Comparison of ENCODE assay signal across 15 cellular contexts in the genomic region with DNA sequence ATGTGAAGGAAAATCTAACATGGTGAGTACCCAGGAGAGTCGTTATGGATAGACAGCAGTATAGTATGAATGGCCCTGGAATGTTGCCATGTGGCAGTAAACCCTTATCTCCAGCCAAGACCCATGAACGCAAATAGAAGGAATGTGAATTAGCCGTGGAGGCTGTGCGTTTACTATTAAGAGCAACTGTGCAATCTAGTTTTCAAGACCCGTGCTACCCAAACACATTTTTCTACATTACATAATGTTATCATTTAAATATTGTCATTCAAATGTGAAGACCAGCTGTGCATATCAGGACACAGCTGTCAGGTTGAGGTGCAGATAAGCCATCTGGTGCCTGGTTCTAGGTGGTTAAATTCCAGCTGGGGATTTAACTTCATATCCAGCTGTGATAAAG. TPM values are rescaled to one million over a fixed set of nuclear protein-coding genes. Genes with fewer than 3 reads are reported as not detected.
DNase-seq lines count a peak whose midpoint lies in the region; ATAC-seq and TF ChIP-seq lines count a peak whose summit lies in the region.
"Had no signal": no experiment of that assay in that cellular context is flagged by ENCODE, and none has a peak within 500 bp of the region (broad histone marks: within the 10 kb centered on the region; RNA-seq: fewer than 3 reads in every experiment).

No MANE protein-coding gene starts in this region.

- in situ Hi-C loops in transverse colon (cut with MboI; ENCODE audit: low pct_ligation_motif_present in 1 of 4, low pct_unique_long_range_greater_than_20kb in 1 of 4, low sequenced_read_pairs in 3 of 4), result no loop called here
- in situ Hi-C loops in ACHN (cut with HindIII; ENCODE audit: low pct_ligation_motif_present, low pct_unique_long_range_greater_than_20kb, low sequenced_read_pairs), result no loop called here

- H3K4me1 ChIP-seq in SK-N-SH (ENCODE audit: control insufficient read depth in 1 of 2, insufficient read depth in 2 of 2, low read depth in 1 of 2, low read length in 1 of 2), result peaks cover 0 to 4% of the 10 kb centered on the region in 2 experiments; a peak in 3 of 4 replicates
- H3K4me1 ChIP-seq in transverse colon, result peaks cover 0 to 3% (median 0%) of the 10 kb centered on the region in 4 donors
- H3K4me1 ChIP-seq: foreskin keratinocyte, testis had no signal

- POLR2A ChIA-PET in SK-N-SH (lab: Yijun Ruan, JAX), result no interaction called here
- POLR2A ChIA-PET in activated CD4-positive, alpha-beta T cell treated with anti-CD3 and anti-CD28 coated beads, Interleukin-2, amount 10 ng/mL, durations not matched to agents 7 days and 5 days (lab: Charles Lee), result no interaction called here

- H3K4me2 ChIP-seq in SK-N-SH, result no peak overlapping the region

- no peaks in the 10 kb centered on the region for H3K9me3 Mint-ChIP-seq in activated CD4-positive, alpha-beta T cell treated with anti-CD3 and anti-CD28 coated beads, Interleukin-2, amount 10 ng/mL, durations not matched to agents 7 days and 5 days
- H3K9me3 Mint-ChIP-seq: activated naive CD8-positive, alpha-beta T cell treated with anti-CD3 and anti-CD28 coated beads, Interleukin-2, amount 50 U/mL, for 24 hours; immature natural killer cell had no signal

- no peak for DNase-seq in SK-N-SH
- peak; percentile 66 for DNase-seq in NCI-H748 (lab: John Stamatoyannopoulos, UW; ENCODE audit: unreplicated experiment)
- peak; percentile 91 for DNase-seq in fibroblast of villous mesenchyme (ENCODE audit: low read depth)
- peak; percentile 77 for DNase-seq in transverse colon
- DNase-seq in AG08396 (ENCODE audit: low spot score), result no peak
- DNase-seq in ACHN, result no peak
- DNase-seq in activated CD4-positive, alpha-beta T cell treated with anti-CD3 and anti-CD28 coated beads, Interleukin-2, amount 10 ng/mL, durations not matched to agents 7 days and 5 days, result no peak
- DNase-seq: activated naive CD8-positive, alpha-beta T cell treated with anti-CD3 and anti-CD28 coated beads, Interleukin-2, amount 50 U/mL, for 24 hours; DND-41; foreskin keratinocyte; immature natural killer cell; testis had no signal

- no peaks in the 10 kb centered on the region for H3F3A ChIP-seq in SK-N-SH (replicated peaks; ENCODE audit: insufficient read depth)

- intact Hi-C loops in transverse colon (cut with DNase I; ENCODE audit: low total_unique reads), result no loop called here

- TF ChIP-seq CTCF in SK-N-SH (IDR thresholded peaks at IDR 0.05) (no peak), fibroblast of villous mesenchyme (IDR thresholded peaks at IDR 0.05; ENCODE audit: insufficient read depth, low read depth, low read length) (no peak), transverse colon (IDR thresholded peaks at IDR 0.05) (no peak)

- H3K36me3 Mint-ChIP-seq in activated CD4-positive, alpha-beta T cell treated with anti-CD3 and anti-CD28 coated beads, Interleukin-2, amount 10 ng/mL, durations not matched to agents 7 days and 5 days (ENCODE audit: low read depth), result no peaks in the 10 kb centered on the region

- TF ChIP-seq POLR2A in transverse colon (IDR thresholded peaks at IDR 0.05), result no peak

- no peak overlapping the region for H3K4me3 ChIP-seq in SK-N-SH (ENCODE audit: low read depth in 2 of 2, low read length in 1 of 2)
- H3K4me3 ChIP-seq in fibroblast of villous mesenchyme (ENCODE audit: low read depth, low read length), result no peak overlapping the region
- no peak overlapping the region for H3K4me3 ChIP-seq in transverse colon
- H3K4me3 ChIP-seq: GM12878, testis had no signal

- H3K9me2 ChIP-seq in SK-N-SH, result no peaks in the 10 kb centered on the region

- H3K9me3 ChIP-seq in SK-N-SH, result no peaks in the 10 kb centered on the region
- no peaks in the 10 kb centered on the region for H3K9me3 ChIP-seq in transverse colon
- H3K9me3 ChIP-seq: testis had no signal

- no peak overlapping the region for H3K4me3 Mint-ChIP-seq in activated CD4-positive, alpha-beta T cell treated with anti-CD3 and anti-CD28 coated beads, Interleukin-2, amount 10 ng/mL, durations not matched to agents 7 days and 5 days
- H3K4me3 Mint-ChIP-seq: activated naive CD8-positive, alpha-beta T cell treated with anti-CD3 and anti-CD28 coated beads, Interleukin-2, amount 50 U/mL, for 24 hours; immature natural killer cell had no signal

- no peak overlapping the region for H3K9ac ChIP-seq in SK-N-SH

- no peaks in the 10 kb centered on the region for H3K79me2 ChIP-seq in SK-N-SH (ENCODE audit: insufficient read depth)

- ATAC-seq in SK-N-SH treated with all-trans-retinoic acid at 6 μM for 48 hours, result no peak
- ATAC-seq: activated naive CD8-positive, alpha-beta T cell treated with anti-CD3 and anti-CD28 coated beads, Interleukin-2, amount 50 U/mL, for 24 hours; foreskin keratinocyte; GM12878 had no signal

- H3K27me3 ChIP-seq in SK-N-SH (ENCODE audit: insufficient read depth) (no peaks in the 10 kb centered on the region), transverse colon (no peaks in the 10 kb centered on the region)
- H3K27me3 ChIP-seq: foreskin keratinocyte, testis had no signal

- H4K20me1 ChIP-seq in SK-N-SH (ENCODE audit: insufficient read depth), result no peaks in the 10 kb centered on the region

- 40% methylated on average over 5 of the region's 5 CpGs for WGBS in SK-N-SH (ENCODE audit: low lambda C conversion rate)
- 33 to 39% methylated on average over 4 to 5 of the region's 5 CpGs for WGBS in transverse colon (ENCODE audit: low coverage in 1 of 2), 2 donors

- H3K36me3 ChIP-seq in SK-N-SH (replicated peaks in 1 of 2; ENCODE audit: control insufficient read depth in 1 of 2, insufficient read depth in 2 of 2, low read length in 1 of 2) (no peaks in the 10 kb centered on the region), transverse colon (no peaks in the 10 kb centered on the region)

- H3K27ac ChIP-seq in SK-N-SH (ENCODE audit: low read depth in 2 of 2, low read length in 1 of 2), result no peak overlapping the region
- no peak overlapping the region for H3K27ac ChIP-seq in transverse colon
- H3K27ac ChIP-seq: foreskin keratinocyte, testis, VCaP had no signal

- no peak overlapping the region for H2AFZ ChIP-seq in SK-N-SH (ENCODE audit: low read depth)

- TF ChIP-seq EP300 in SK-N-SH (IDR thresholded peaks at IDR 0.05; ENCODE audit: borderline replicate concordance in 1 of 2, low read depth in 1 of 2, low read length in 1 of 2) (no peak), transverse colon (IDR thresholded peaks at IDR 0.05; ENCODE audit: low read depth) (no peak)

- H3K27ac Mint-ChIP-seq in activated CD4-positive, alpha-beta T cell treated with anti-CD3 and anti-CD28 coated beads, Interleukin-2, amount 10 ng/mL, durations not matched to agents 7 days and 5 days, result no peak overlapping the region
- H3K27ac Mint-ChIP-seq: activated naive CD8-positive, alpha-beta T cell treated with anti-CD3 and anti-CD28 coated beads, Interleukin-2, amount 50 U/mL, for 24 hours; immature natural killer cell had no signal

- peaks cover 2% of the 10 kb centered on the region for H3K4me1 Mint-ChIP-seq in activated CD4-positive, alpha-beta T cell treated with anti-CD3 and anti-CD28 coated beads, Interleukin-2, amount 10 ng/mL, durations not matched to agents 7 days and 5 days
- H3K4me1 Mint-ChIP-seq: activated naive CD8-positive, alpha-beta T cell treated with anti-CD3 and anti-CD28 coated beads, Interleukin-2, amount 50 U/mL, for 24 hours had no signal

- H3K27me3 Mint-ChIP-seq in activated CD4-positive, alpha-beta T cell treated with anti-CD3 and anti-CD28 coated beads, Interleukin-2, amount 10 ng/mL, durations not matched to agents 7 days and 5 days, result no peaks in the 10 kb centered on the region
- H3K27me3 Mint-ChIP-seq: activated naive CD8-positive, alpha-beta T cell treated with anti-CD3 and anti-CD28 coated beads, Interleukin-2, amount 50 U/mL, for 24 hours had no signal

- no peak for TF ChIP-seq RAD21 in SK-N-SH (IDR thresholded peaks at IDR 0.05; ENCODE audit: low read length)

- CTCF ChIA-PET in SK-N-SH (lab: Yijun Ruan, JAX), result interaction anchor here (0.8 kb wide), 1 partner anchor 18 kb away, joined by 3 read pairs; no protein-coding TSS in a partner anchor
- CTCF ChIA-PET in activated CD4-positive, alpha-beta T cell treated with anti-CD3 and anti-CD28 coated beads, Interleukin-2, amount 10 ng/mL, durations not matched to agents 7 days and 5 days (lab: Charles Lee), result no interaction called here

TF ChIP-seq in SK-N-SH treated with all-trans-retinoic acid at 6 μM for 48 hours, 23 proteins besides CTCF, POLR2A, EP300 and RAD21:
- TF ChIP-seq SNAI2 (CRISPR knock-in tag; IDR thresholded peaks at IDR 0.05) (no peak), ISL1 (CRISPR knock-in tag; IDR thresholded peaks at IDR 0.05) (0 out of 2 replicates have a peak, but pooled peaks have one; percentile 43), ZFP3 (CRISPR knock-in tag; IDR thresholded peaks at IDR 0.05) (no peak), ZFP30 (CRISPR knock-in tag; IDR thresholded peaks at IDR 0.05) (no peak)

TF ChIP-seq in SK-N-SH, 30 proteins besides CTCF, POLR2A, EP300 and RAD21 (continues in another document):
- TF ChIP-seq RXRA (IDR thresholded peaks at IDR 0.05; ENCODE audit: borderline replicate concordance, low read depth), result no peak

RNA-seq across cellular contexts. Expression of a gene that starts 13.4 kb away (rescaled TPM):
- polyA plus RNA-seq in SK-N-SH (2012; rRNA removed), result 36.8 and 41.7 TPM in 2 replicates
- 40.6 and 43.8 TPM in 2 replicates for polyA plus RNA-seq in SK-N-SH (2012; cell fraction: cytosol; rRNA removed)
- 27.7 and 37.2 TPM in 2 replicates for polyA plus RNA-seq in SK-N-SH (2012; cell fraction: nucleus; rRNA removed)
- total RNA-seq in fibroblast of villous mesenchyme (26.3 and 65.7 TPM in 2 replicates), transverse colon (10 to 100 TPM in 2 of 4 donors, 1 to 10 TPM in 1, not detected in 1; 5.4 to 32.2 (median 22.1) TPM)
- total RNA-seq in activated CD4-positive, alpha-beta T cell treated with anti-CD3 and anti-CD28 coated beads, Interleukin-2, amount 10 ng/mL, durations not matched to agents 7 days and 5 days, result 10 to 100 TPM; 26.0 to 29.0 TPM

Comparison
In these comparisons a context has a peak if more than half of its experiments do, and no peak if none do; other contexts are left out.
1. DNase-seq: peak in NCI-H748 (single experiment), fibroblast of villous mesenchyme (single experiment) and transverse colon (single experiment); none in SK-N-SH (single experiment), AG08396 (single experiment), ACHN (single experiment) and activated CD4-positive, alpha-beta T cell treated with anti-CD3 and anti-CD28 coated beads, Interleukin-2, amount 10 ng/mL, durations not matched to agents 7 days and 5 days (single experiment).